Comparison of ENCODE assay signal across 15 cellular contexts in genomic region chr20:41654884-41655283, GRCh38. TPM values are rescaled to one million over a fixed set of nuclear protein-coding genes. Genes with fewer than 3 reads are reported as not detected.
A peak's percentile ranks its signal among the peaks of the same experiment; 100 is the strongest.
DNase-seq lines count a peak whose midpoint lies in the region; ATAC-seq, FAIRE-seq and TF ChIP-seq lines count a peak whose summit lies in the region.
"Had no signal": no experiment of that assay in that cellular context is flagged by ENCODE, and none has a peak within 500 bp of the region (broad histone marks: within the 10 kb centered on the region; RNA-seq: fewer than 3 reads in every experiment).

No MANE protein-coding gene starts in this region.

- no peak for TF ChIP-seq RAD21 in IMR-90 (IDR thresholded peaks at IDR 0.05; ENCODE audit: low read length)

- H2AK5ac ChIP-seq in IMR-90 (ENCODE audit: low read depth, low read length) = no peak overlapping the region

- H3K4me3 Mint-ChIP-seq in astrocyte (ENCODE audit: unreplicated experiment) = no peak overlapping the region
- H3K4me3 Mint-ChIP-seq: activated CD4-positive, alpha-beta memory T cell treated with anti-CD3 and anti-CD28 coated beads, Interleukin-2, amount 10 ng/mL, durations not matched to agents 7 days and 5 days; CD4-positive, CD25-positive, alpha-beta regulatory T cell; natural killer cell treated with Interleukin-12 subunit alpha and Interleukin-12 subunit beta and Interleukin-15 and Interleukin-18, amount 100 ng/mL, for 72 hours; stimulated activated memory B cell treated with anti-CD40 and anti-IgM and Interleukin-4, amounts not matched to agents 10 μg/mL and 1 μg/mL and 100 μg/mL, for 72 hours had no signal

- no peaks in the 10 kb centered on the region for H3K79me1 ChIP-seq in IMR-90 (ENCODE audit: low read depth in 1 of 2, low read length in 2 of 2)

- H3K4me1 Mint-ChIP-seq in astrocyte (ENCODE audit: low read depth, unreplicated experiment) = no peaks in the 10 kb centered on the region
- H3K4me1 Mint-ChIP-seq: activated CD4-positive, alpha-beta memory T cell treated with anti-CD3 and anti-CD28 coated beads, Interleukin-2, amount 10 ng/mL, durations not matched to agents 7 days and 5 days had no signal

- H3K27me3 ChIP-seq in IMR-90 (ENCODE audit: control insufficient read depth, insufficient read depth, low read length) (peaks cover 5% of the 10 kb centered on the region), astrocyte (ENCODE audit: insufficient read depth, low read length) (no peaks in the 10 kb centered on the region), uterus (no peaks in the 10 kb centered on the region)

- H2BK5ac ChIP-seq in IMR-90 (ENCODE audit: low read depth, low read length, poor library complexity, severe bottlenecking) = no peak overlapping the region

- no peak overlapping the region for H3K23ac ChIP-seq in IMR-90 (ENCODE audit: low read depth, low read length)

- H3K9me1 ChIP-seq in IMR-90 (ENCODE audit: insufficient read depth, low read length) = no peaks in the 10 kb centered on the region

- H3K27ac ChIP-seq in IMR-90 (ENCODE audit: insufficient read depth, low read length) (no peak overlapping the region), astrocyte (ENCODE audit: low read depth, low read length) (no peak overlapping the region), uterus (no peak overlapping the region)

- no peak for TF ChIP-seq CTCF in AG10803 (conservative IDR thresholded peaks at IDR 0.05; ENCODE audit: low read length)
- TF ChIP-seq CTCF in IMR-90 (conservative IDR thresholded peaks at IDR 0.05; ENCODE audit: low read depth, low read length) = no peak
- no peak for TF ChIP-seq CTCF in astrocyte (IDR thresholded peaks at IDR 0.05; ENCODE audit: insufficient read depth, low read depth, low read length)
- no peak for TF ChIP-seq CTCF in uterus (IDR thresholded peaks at IDR 0.05)

- DNase-seq in AG10803 (ENCODE audit: low read depth) (peak; percentile 10), IMR-90 (peak; percentile 23), astrocyte (ENCODE audit: low read depth) (no peak), iris pigment epithelial cell (ENCODE audit: low read depth) (peak; percentile 32), uterus (no peak), NCI-H1417 treated with DMSO at 0.1 percent for 48 hours (lab: John Stamatoyannopoulos, UW) (no peak)
- no peak for DNase-seq in activated CD4-positive, alpha-beta T cell treated with anti-CD3 and anti-CD28 coated beads for 1 hour
- DNase-seq: activated CD4-positive, alpha-beta memory T cell treated with anti-CD3 and anti-CD28 coated beads, Interleukin-2, amount 10 ng/mL, durations not matched to agents 7 days and 5 days; CD4-positive, CD25-positive, alpha-beta regulatory T cell; effector memory CD4-positive, alpha-beta T cell; stimulated activated CD4-positive, alpha-beta T cell treated with anti-CD3 and anti-CD28 coated beads, Interleukin-15, amount 100 ng/mL, for 24 hours had no signal

- no peak overlapping the region for H4K5ac ChIP-seq in IMR-90 (ENCODE audit: low read depth, low read length)

- no peak overlapping the region for H3K14ac ChIP-seq in IMR-90 (replicated peaks; ENCODE audit: low read depth, low read length)

- no peaks in the 10 kb centered on the region for H4K20me1 ChIP-seq in IMR-90 (ENCODE audit: insufficient read depth, low read length)
- no peaks in the 10 kb centered on the region for H4K20me1 ChIP-seq in astrocyte (ENCODE audit: insufficient read depth, low read length)

- CTCF ChIA-PET in IMR-90 (lab: Yijun Ruan, JAX) = no interaction called here

- no CpG with 5 or more reads among the region's 1 CpG for WGBS in IMR-90 (ENCODE audit: extremely low coverage in 2 of 2, insufficient read length in 1 of 2), 2 experiments

- TF ChIP-seq POLR2A in IMR-90 (IDR thresholded peaks at IDR 0.05; ENCODE audit: low read depth, low read length) (no peak), uterus (IDR thresholded peaks at IDR 0.05) (no peak)

- FAIRE-seq in astrocyte (lab: Jason Lieb, UNC) = no peak

- peak overlapping the region; percentile 33 for H2AFZ ChIP-seq in IMR-90 (replicated peaks; ENCODE audit: low read length, poor library complexity)
- no peak overlapping the region for H2AFZ ChIP-seq in astrocyte (ENCODE audit: low read depth, low read length)

- H4K91ac ChIP-seq in IMR-90 (ENCODE audit: insufficient read depth, low read depth, low read length) = no peak overlapping the region

- no peak overlapping the region for H3K18ac ChIP-seq in IMR-90 (ENCODE audit: low read depth, low read length)

- H2BK120ac ChIP-seq in IMR-90 (ENCODE audit: low read depth, low read length) = no peak overlapping the region

- intact Hi-C loops in IMR-90 (cut with micrococcal nuclease) (no loop called here), uterus (cut with DNase I; ENCODE audit: low total_unique reads) (no loop called here)

- H3K56ac ChIP-seq in IMR-90 (ENCODE audit: extremely low read depth, insufficient read depth, low read length) = no peak overlapping the region

- H3K4ac ChIP-seq in IMR-90 (ENCODE audit: low read depth, low read length) = no peak overlapping the region

- dilution Hi-C loops in IMR-90 (cut with HindIII; ENCODE audit: low sequenced_read_pairs, unreplicated experiment) = no loop called here

- in situ Hi-C loops in IMR-90 (cut with MboI; ENCODE audit: low sequenced_read_pairs) = no loop called here

- no peak overlapping the region for H4K8ac ChIP-seq in IMR-90 (ENCODE audit: low read depth in 2 of 2, low read length in 2 of 2)

- H2AK9ac ChIP-seq in IMR-90 (replicated peaks; ENCODE audit: low read depth, low read length, poor library complexity) = no peak overlapping the region

- H3K4me1 ChIP-seq in IMR-90 (ENCODE audit: control insufficient read depth, insufficient read depth, low read length) = no peaks in the 10 kb centered on the region
- H3K4me1 ChIP-seq in astrocyte (ENCODE audit: insufficient read depth, low read length) = no peaks in the 10 kb centered on the region
- no peaks in the 10 kb centered on the region for H3K4me1 ChIP-seq in uterus

- BruUV-seq in IMR-90 (replicated peaks; lab: Mats Ljungman, UMichigan) = no TSS peak

- peak overlapping the region; percentile 21 for H3K27ac Mint-ChIP-seq in astrocyte (ENCODE audit: unreplicated experiment)
- H3K27ac Mint-ChIP-seq: activated CD4-positive, alpha-beta memory T cell treated with anti-CD3 and anti-CD28 coated beads, Interleukin-2, amount 10 ng/mL, durations not matched to agents 7 days and 5 days; activated naive CD4-positive, alpha-beta T cell treated with anti-CD3 and anti-CD28 coated beads, Interleukin-2, amount 50 U/mL, for 72 hours; CD4-positive, CD25-positive, alpha-beta regulatory T cell; natural killer cell treated with Interleukin-12 subunit alpha and Interleukin-12 subunit beta and Interleukin-15 and Interleukin-18, amount 100 ng/mL, for 72 hours; stimulated activated memory B cell treated with anti-CD40 and anti-IgM and Interleukin-4, amounts not matched to agents 10 μg/mL and 1 μg/mL and 100 μg/mL, for 72 hours had no signal

- H3K9me3 Mint-ChIP-seq in astrocyte (ENCODE audit: unreplicated experiment) = no peaks in the 10 kb centered on the region
- H3K9me3 Mint-ChIP-seq: activated CD4-positive, alpha-beta memory T cell treated with anti-CD3 and anti-CD28 coated beads, Interleukin-2, amount 10 ng/mL, durations not matched to agents 7 days and 5 days; activated naive CD4-positive, alpha-beta T cell treated with anti-CD3 and anti-CD28 coated beads, Interleukin-2, amount 50 U/mL, for 72 hours; natural killer cell treated with Interleukin-12 subunit alpha and Interleukin-12 subunit beta and Interleukin-15 and Interleukin-18, amount 100 ng/mL, for 72 hours; stimulated activated memory B cell treated with anti-CD40 and anti-IgM and Interleukin-4, amounts not matched to agents 10 μg/mL and 1 μg/mL and 100 μg/mL, for 72 hours had no signal

- no peaks in the 10 kb centered on the region for H3K79me2 ChIP-seq in astrocyte (ENCODE audit: insufficient read depth, low read length)

- H3K36me3 Mint-ChIP-seq in astrocyte (ENCODE audit: low read depth, unreplicated experiment) = no peaks in the 10 kb centered on the region
- H3K36me3 Mint-ChIP-seq: activated naive CD4-positive, alpha-beta T cell treated with anti-CD3 and anti-CD28 coated beads, Interleukin-2, amount 50 U/mL, for 72 hours; CD4-positive, CD25-positive, alpha-beta regulatory T cell; natural killer cell treated with Interleukin-12 subunit alpha and Interleukin-12 subunit beta and Interleukin-15 and Interleukin-18, amount 100 ng/mL, for 72 hours; stimulated activated memory B cell treated with anti-CD40 and anti-IgM and Interleukin-4, amounts not matched to agents 10 μg/mL and 1 μg/mL and 100 μg/mL, for 72 hours had no signal

- no peaks in the 10 kb centered on the region for H3K36me3 ChIP-seq in IMR-90 (ENCODE audit: control insufficient read depth, insufficient read depth, low read length)
- H3K36me3 ChIP-seq in astrocyte (ENCODE audit: insufficient read depth, low read length) = no peaks in the 10 kb centered on the region
- no peaks in the 10 kb centered on the region for H3K36me3 ChIP-seq in uterus

- H3K9ac ChIP-seq in IMR-90 (ENCODE audit: low read depth, low read length) = no peak overlapping the region
- H3K9ac ChIP-seq in astrocyte (ENCODE audit: low read length) = no peak overlapping the region

- peaks cover 21% of the 10 kb centered on the region for H3K27me3 Mint-ChIP-seq in astrocyte (ENCODE audit: low read depth, unreplicated experiment)

- ATAC-seq in IMR-90 (ENCODE audit: low read depth) (peak; percentile 80), HG02571 (IDR thresholded peaks at IDR 0.05; ENCODE audit: unreplicated experiment) (no peak)
- ATAC-seq: activated naive CD4-positive, alpha-beta T cell treated with anti-CD3 and anti-CD28 coated beads, Interleukin-2, amount 50 U/mL, for 72 hours; stimulated activated memory B cell treated with anti-CD40 and anti-IgM and Interleukin-4, amounts not matched to agents 10 μg/mL and 1 μg/mL and 100 μg/mL, for 72 hours had no signal

- no peak overlapping the region for H3K4me3 ChIP-seq in AG10803 (ENCODE audit: low read length)
- H3K4me3 ChIP-seq in IMR-90 (ENCODE audit: insufficient read depth, low read depth, low read length) = no peak overlapping the region
- no peak overlapping the region for H3K4me3 ChIP-seq in astrocyte (ENCODE audit: insufficient read depth, low read depth, low read length)
- no peak overlapping the region for H3K4me3 ChIP-seq in uterus

- no peak overlapping the region for H3K4me2 ChIP-seq in IMR-90 (ENCODE audit: low read depth, low read length)
- no peak overlapping the region for H3K4me2 ChIP-seq in astrocyte (ENCODE audit: low read length)

- POLR2A ChIA-PET in IMR-90 (lab: Charles Lee; ENCODE audit: unreplicated experiment) = no interaction called here

- no peak overlapping the region for H2BK20ac ChIP-seq in IMR-90 (ENCODE audit: low read depth, low read length)

- no peak overlapping the region for H2BK15ac ChIP-seq in IMR-90 (ENCODE audit: low read depth, low read length)

- H3K9me3 ChIP-seq in IMR-90 (ENCODE audit: control insufficient read depth, insufficient read depth, low read length) (no peaks in the 10 kb centered on the region), astrocyte (ENCODE audit: insufficient read depth, low read depth, low read length) (no peaks in the 10 kb centered on the region), uterus (no peaks in the 10 kb centered on the region)

RNA-seq across cellular contexts. Expression of gene CHD6, which starts 36.7 kb away (rescaled TPM):
- total RNA-seq in IMR-90 (2012; rRNA removed) (26.7 and 31.7 TPM in 2 replicates), astrocyte (41.4 and 44.7 TPM in 2 replicates), uterus (10 to 100 TPM; 21.5 to 97.6 (median 53.7) TPM)
- polyA plus RNA-seq in IMR-90 (2012; rRNA removed) = 7.9 and 8.8 TPM in 2 replicates
- 2.2 and 2.4 TPM in 2 replicates for polyA plus RNA-seq in IMR-90 (2012; cell fraction: cytosol; rRNA removed)
- polyA plus RNA-seq in IMR-90 (2012; cell fraction: nucleus; rRNA removed; ENCODE audit: low replicate concordance) = 17.0 and 37.4 TPM in 2 replicates

Comparison
In these comparisons a context has a peak if more than half of its experiments do, and no peak if none do; other contexts are left out.
1. DNase-seq: peak in AG10803 (single experiment), IMR-90 (single experiment) and iris pigment epithelial cell (single experiment); none in astrocyte (single experiment), uterus (0 of 2), NCI-H1417 treated with DMSO at 0.1 percent for 48 hours (single experiment) and activated CD4-positive, alpha-beta T cell treated with anti-CD3 and anti-CD28 coated beads for 1 hour (single experiment).